In the genomic region with DNA sequence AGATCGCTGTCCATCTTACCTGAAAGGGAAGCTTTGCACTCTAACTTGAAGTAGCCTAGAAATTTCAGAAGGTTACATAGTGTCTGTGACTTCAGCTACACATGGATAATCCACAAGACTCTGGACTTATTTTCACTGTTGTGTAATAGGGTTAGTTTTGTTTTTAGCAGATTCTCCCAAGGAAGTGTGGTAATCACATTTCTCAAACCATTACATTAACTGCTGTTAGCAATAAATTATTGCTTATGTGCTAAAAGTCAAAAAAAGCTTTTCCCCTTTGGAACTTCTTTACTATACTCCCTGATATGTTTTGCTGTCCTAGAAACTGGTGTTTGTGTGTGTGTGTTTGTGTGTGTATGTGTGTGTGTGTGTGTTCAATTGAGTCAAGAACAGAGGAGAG, we compare ENCODE assay signal across 16 cellular contexts.
DNase-seq lines count a peak whose midpoint lies in the region; ATAC-seq, FAIRE-seq and TF ChIP-seq lines count a peak whose summit lies in the region.
"Had no signal": no experiment of that assay in that cellular context is flagged by ENCODE, and none has a peak within 500 bp of the region (broad histone marks: within the 10 kb centered on the region; RNA-seq: fewer than 3 reads in every experiment).

No MANE protein-coding gene starts in this region.

- DNase-seq in A673 (ENCODE audit: low spot score) (peak; percentile 42), H54 (ENCODE audit: insufficient read length, low spot score) (no peak), amniotic epithelial cell (ENCODE audit: low read depth) (peak; percentile 90), medulla oblongata (ENCODE audit: extremely low spot score) (peak; percentile 34), esophagus squamous epithelium (lab: John Stamatoyannopoulos, UW) (no peak)
- no peak for DNase-seq in activated naive CD4-positive, alpha-beta T cell treated with Interleukin-2 at 50 U/mL for 16 hours
- no peak for DNase-seq in CD4-positive, alpha-beta memory T cell
- DNase-seq: activated CD8-positive, alpha-beta memory T cell treated with anti-CD3 and anti-CD28 coated beads for 24 hours; activated naive CD4-positive, alpha-beta T cell treated with anti-CD3 and anti-CD28 coated beads for 36 hours; DMS79 treated with DMSO at 0.1 percent for 48 hours; immature natural killer cell; NCI-H1694 treated with DMSO at 0.1 percent for 48 hours had no signal

- no peaks in the 10 kb centered on the region for H3K36me3 ChIP-seq in A673 (ENCODE audit: insufficient read depth, low read length, poor library complexity, severe bottlenecking)
- no peaks in the 10 kb centered on the region for H3K36me3 ChIP-seq in CD4-positive, alpha-beta memory T cell (ENCODE audit: insufficient read depth, low read length)
- H3K36me3 ChIP-seq in esophagus squamous epithelium = no peaks in the 10 kb centered on the region
- H3K36me3 ChIP-seq: esophagus muscularis mucosa had no signal

- H3K9me3 Mint-ChIP-seq in CD4-positive, alpha-beta memory T cell = no peaks in the 10 kb centered on the region
- H3K9me3 Mint-ChIP-seq: activated naive CD4-positive, alpha-beta T cell treated with anti-CD3 and anti-CD28 coated beads for 36 hours; immature natural killer cell; nephron had no signal

- peak; percentile 53 for FAIRE-seq in H54 (lab: Jason Lieb, UNC)
- FAIRE-seq: TTC549 had no signal

- H3K4me1 ChIP-seq in A673 (ENCODE audit: insufficient read depth, low read length, poor library complexity, severe bottlenecking) (peaks cover 46% of the 10 kb centered on the region), esophagus squamous epithelium (peaks cover 0 to 30% (median 15%) of the 10 kb centered on the region in 3 donors)
- H3K4me1 ChIP-seq in CD4-positive, alpha-beta memory T cell (ENCODE audit: insufficient read depth, low read length) = no peaks in the 10 kb centered on the region

- POLR2A ChIA-PET in A673 (lab: Charles Lee; ENCODE audit: low non-redundant PET) = no interaction called here
- POLR2A ChIA-PET in CD4-positive, alpha-beta memory T cell (lab: Charles Lee; ENCODE audit: partially characterized antibody) = no interaction called here

- H3K27ac Mint-ChIP-seq in CD4-positive, alpha-beta memory T cell = peak overlapping the region in 1 of 7 donors; percentile 19
- H3K27ac Mint-ChIP-seq: activated naive CD4-positive, alpha-beta T cell treated with anti-CD3 and anti-CD28 coated beads for 36 hours had no signal

- H3K27me3 Mint-ChIP-seq in CD4-positive, alpha-beta memory T cell = no peaks in the 10 kb centered on the region

- peaks cover 0 to 4% of the 10 kb centered on the region in 2 donors for H3K36me3 Mint-ChIP-seq in CD4-positive, alpha-beta memory T cell
- H3K36me3 Mint-ChIP-seq: immature natural killer cell had no signal

- no peak for TF ChIP-seq POLR2A in H54 (IDR thresholded peaks at IDR 0.05; ENCODE audit: low read depth, low read length)
- no peak for TF ChIP-seq POLR2A in esophagus squamous epithelium (IDR thresholded peaks at IDR 0.05)

- TF ChIP-seq CTCF in A673 (conservative IDR thresholded peaks at IDR 0.05; ENCODE audit: low read depth, low read length) = no peak
- no peak for TF ChIP-seq CTCF in esophagus squamous epithelium (IDR thresholded peaks at IDR 0.05)

- no peaks in the 10 kb centered on the region for H3K9me3 ChIP-seq in A673 (ENCODE audit: low read depth, low read length, poor library complexity, severe bottlenecking)
- H3K9me3 ChIP-seq in CD4-positive, alpha-beta memory T cell (ENCODE audit: control insufficient read depth in 1 of 2, low read length in 2 of 2) = no peaks in the 10 kb centered on the region
- H3K9me3 ChIP-seq in esophagus squamous epithelium = no peaks in the 10 kb centered on the region
- H3K9me3 ChIP-seq: esophagus muscularis mucosa had no signal

- H3K27me3 ChIP-seq in A673 (replicated peaks; ENCODE audit: insufficient read depth, low read depth, low read length, poor library complexity) = no peaks in the 10 kb centered on the region
- no peaks in the 10 kb centered on the region for H3K27me3 ChIP-seq in CD4-positive, alpha-beta memory T cell (ENCODE audit: insufficient read depth, low read length)
- no peaks in the 10 kb centered on the region for H3K27me3 ChIP-seq in esophagus squamous epithelium
- H3K27me3 ChIP-seq: esophagus muscularis mucosa had no signal

- BruUV-seq in A673 (replicated peaks; lab: Mats Ljungman, UMichigan) = no TSS peak

- intact Hi-C loops in A673 (cut with micrococcal nuclease; ENCODE audit: unreplicated experiment) = loop anchor here (10.0 kb wide), 1 partner anchor 1075 kb away; a partner anchor contains a TSS
- intact Hi-C loops in CD4-positive, alpha-beta memory T cell (cut with micrococcal nuclease) = no loop called here
- intact Hi-C loops in esophagus squamous epithelium (cut with DNase I) = no loop called here

- H3K4me1 Mint-ChIP-seq in CD4-positive, alpha-beta memory T cell = no peaks in the 10 kb centered on the region

- H3K4me3 ChIP-seq in A673 (ENCODE audit: low read depth, low read length, poor library complexity, severe bottlenecking) = no peak overlapping the region
- no peak overlapping the region for H3K4me3 ChIP-seq in CD4-positive, alpha-beta memory T cell (ENCODE audit: low read length in 2 of 2)
- no peak overlapping the region for H3K4me3 ChIP-seq in esophagus squamous epithelium
- H3K4me3 ChIP-seq: esophagus muscularis mucosa had no signal

- H3K27ac ChIP-seq in A673 (ENCODE audit: low read depth, low read length, poor library complexity, severe bottlenecking) (no peak overlapping the region), esophagus squamous epithelium (peak overlapping the region in 2 of 4 donors; percentile 19 to 61)
- H3K27ac ChIP-seq in CD4-positive, alpha-beta memory T cell (ENCODE audit: low read depth, low read length) = no peak overlapping the region

- WGBS in esophagus squamous epithelium, 2 donors = 70 to 86% methylated on average over 1 of the region's 1 CpG

- CTCF ChIA-PET in A673 (lab: Charles Lee) = no interaction called here
- CTCF ChIA-PET in CD4-positive, alpha-beta memory T cell (lab: Charles Lee; ENCODE audit: partially characterized antibody) = no interaction called here

- H3K4me3 Mint-ChIP-seq in CD4-positive, alpha-beta memory T cell = no peak overlapping the region
- H3K4me3 Mint-ChIP-seq: activated naive CD4-positive, alpha-beta T cell treated with anti-CD3 and anti-CD28 coated beads for 36 hours; immature natural killer cell; nephron had no signal

- no peak for ATAC-seq in HG02610 (IDR thresholded peaks at IDR 0.05; ENCODE audit: unreplicated experiment)

Comparison
In these comparisons a context has a peak if more than half of its experiments do, and no peak if none do; other contexts are left out.
1. DNase-seq: peak in A673 (single experiment), amniotic epithelial cell (single experiment) and medulla oblongata (single experiment); none in H54 (single experiment), activated naive CD4-positive, alpha-beta T cell treated with Interleukin-2 at 50 U/mL for 16 hours (single experiment), CD4-positive, alpha-beta memory T cell (0 of 5) and esophagus squamous epithelium (single experiment).